38 cellular contexts compared by ENCODE assay signal in the genomic region with DNA sequence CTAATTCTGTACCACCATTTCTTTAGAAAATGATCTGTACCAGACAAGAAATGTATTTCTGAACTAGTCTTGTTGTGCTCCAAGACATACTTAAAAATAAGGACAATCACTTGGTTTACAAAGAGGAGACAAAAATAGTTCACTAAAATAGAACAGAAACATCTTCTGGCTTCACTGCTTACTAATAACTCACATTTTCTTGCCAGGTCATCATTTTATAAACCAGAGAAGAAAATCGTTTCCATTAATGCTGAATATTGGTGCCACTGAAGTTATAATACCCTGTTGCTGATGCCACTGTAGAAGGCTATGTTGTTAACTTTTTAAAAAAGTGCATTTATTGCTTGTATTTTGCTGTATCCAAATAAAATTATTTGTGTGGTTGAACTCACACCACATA.
"Had no signal": no experiment of that assay in that cellular context is flagged by ENCODE, and none has a peak within 500 bp of the region (broad histone marks: within the 10 kb centered on the region; RNA-seq: fewer than 3 reads in every experiment).

No MANE protein-coding gene starts in this region.

- H3K27ac ChIP-seq: ascending aorta, cardiac muscle cell, WERI-Rb-1 had no signal

- H3K27ac Mint-ChIP-seq: activated CD4-positive, alpha-beta memory T cell treated with anti-CD3 and anti-CD28 coated beads, Interleukin-2, amount 10 ng/mL, durations not matched to agents 7 days and 5 days; activated CD4-positive, alpha-beta T cell treated with anti-CD3 and anti-CD28 coated beads, Interleukin-2, amount 10 ng/mL, durations not matched to agents 24 days and 14 days; activated CD8-positive, alpha-beta memory T cell treated with anti-CD3 and anti-CD28 coated beads, Interleukin-2, amount 10 ng/mL, durations not matched to agents 7 days and 5 days; activated CD8-positive, alpha-beta T cell treated with anti-CD3 and anti-CD28 coated beads, Interleukin-2, amount 10 ng/mL, durations not matched to agents 7 days and 5 days; activated naive CD4-positive, alpha-beta T cell treated with anti-CD3 and anti-CD28 coated beads, Interleukin-2, amount 10 ng/mL, durations not matched to agents 7 days and 5 days; activated naive CD4-positive, alpha-beta T cell treated with anti-CD3 and anti-CD28 coated beads, Interleukin-2, amount 50 U/mL, for 24 hours; activated naive CD8-positive, alpha-beta T cell; activated naive CD8-positive, alpha-beta T cell treated with anti-CD3 and anti-CD28 coated beads, Interleukin-2, amount 10 ng/mL, durations not matched to agents 7 days and 5 days; activated naive CD8-positive, alpha-beta T cell treated with anti-CD3 and anti-CD28 coated beads, Interleukin-2, amount 50 U/mL, for 24 hours; activated T-cell treated with anti-CD3 and anti-CD28 coated beads, Interleukin-2, amount 50 U/mL, for 24 hours; activated T-helper 2 cell treated with anti-CD3 and anti-CD28 coated beads, Interferon-gamma antibody, Interleukin-2, Interleukin-4, amounts not matched to agents 10 μg/mL and 5 μg/mL and 100 μg/mL, durations not matched to agents 14 hours and 24 hours and 36 hours; brain; T-helper 1 cell treated with Interleukin-12 subunit alpha and Interleukin-12 subunit beta and Interleukin-4 antibody, amounts not matched to agents 30 μg/mL and 1 μg/mL, for 36 hours; T-helper 2 cell treated with Interferon-gamma antibody and Interleukin-4, amounts not matched to agents 5 μg/mL and 100 μg/mL, for 36 hours; WTC11 had no signal

- H3K4me3 Mint-ChIP-seq: activated CD4-positive, alpha-beta memory T cell treated with anti-CD3 and anti-CD28 coated beads, Interleukin-2, amount 10 ng/mL, durations not matched to agents 7 days and 5 days; activated CD4-positive, alpha-beta T cell treated with anti-CD3 and anti-CD28 coated beads, Interleukin-2, amount 10 ng/mL, durations not matched to agents 24 days and 14 days; activated CD8-positive, alpha-beta memory T cell treated with anti-CD3 and anti-CD28 coated beads, Interleukin-2, amount 10 ng/mL, durations not matched to agents 7 days and 5 days; activated CD8-positive, alpha-beta T cell treated with anti-CD3 and anti-CD28 coated beads, Interleukin-2, amount 10 ng/mL, durations not matched to agents 7 days and 5 days; activated naive CD4-positive, alpha-beta T cell treated with anti-CD3 and anti-CD28 coated beads, Interleukin-2, amount 10 ng/mL, durations not matched to agents 7 days and 5 days; activated naive CD4-positive, alpha-beta T cell treated with anti-CD3 and anti-CD28 coated beads, Interleukin-2, amount 50 U/mL, for 24 hours; activated naive CD8-positive, alpha-beta T cell; activated naive CD8-positive, alpha-beta T cell treated with anti-CD3 and anti-CD28 coated beads, Interleukin-2, amount 10 ng/mL, durations not matched to agents 7 days and 5 days; activated naive CD8-positive, alpha-beta T cell treated with anti-CD3 and anti-CD28 coated beads, Interleukin-2, amount 50 U/mL, for 24 hours; activated T-cell treated with anti-CD3 and anti-CD28 coated beads, Interleukin-2, amount 50 U/mL, for 24 hours; brain; central memory CD8-positive, alpha-beta T cell; T-helper 1 cell treated with Interleukin-12 subunit alpha and Interleukin-12 subunit beta and Interleukin-4 antibody, amounts not matched to agents 30 μg/mL and 1 μg/mL, for 36 hours; T-helper 2 cell treated with Interferon-gamma antibody and Interleukin-4, amounts not matched to agents 5 μg/mL and 100 μg/mL, for 36 hours; WTC11 had no signal

- H3K27me3 ChIP-seq: ascending aorta, cardiac muscle cell had no signal

- H3K9me3 Mint-ChIP-seq: activated CD4-positive, alpha-beta memory T cell treated with anti-CD3 and anti-CD28 coated beads, Interleukin-2, amount 10 ng/mL, durations not matched to agents 7 days and 5 days; central memory CD8-positive, alpha-beta T cell had no signal

- H3K36me3 Mint-ChIP-seq: activated CD8-positive, alpha-beta memory T cell treated with anti-CD3 and anti-CD28 coated beads, Interleukin-2, amount 10 ng/mL, durations not matched to agents 7 days and 5 days; brain had no signal

- H3K36me3 ChIP-seq: ascending aorta, cardiac muscle cell, WERI-Rb-1 had no signal

- ATAC-seq: activated CD4-positive, CD25-positive, alpha-beta regulatory T cell treated with anti-CD3 and anti-CD28 coated beads, Interleukin-2, amount 50 U/mL, for 24 hours; activated CD8-positive, alpha-beta memory T cell treated with anti-CD3 and anti-CD28 coated beads, Interleukin-2, amount 10 ng/mL, durations not matched to agents 7 days and 5 days; activated CD8-positive, alpha-beta T cell treated with anti-CD3 and anti-CD28 coated beads, Interleukin-2, amount 10 ng/mL, durations not matched to agents 7 days and 5 days; activated naive CD8-positive, alpha-beta T cell treated with anti-CD3 and anti-CD28 coated beads, Interleukin-2, amount 50 U/mL, for 24 hours; WTC11 had no signal

- FAIRE-seq: bronchial epithelial cell, TTC549 had no signal

- H3K4me1 ChIP-seq: ascending aorta had no signal

- DNase-seq: activated CD4-positive, alpha-beta memory T cell treated with anti-CD3 and anti-CD28 coated beads, Interleukin-2, amount 10 ng/mL, durations not matched to agents 7 days and 5 days; activated CD4-positive, alpha-beta T cell treated with anti-CD3 and anti-CD28 coated beads for 1 hour; activated CD4-positive, alpha-beta T cell treated with anti-CD3 and anti-CD28 coated beads for 4 hours; activated CD4-positive, alpha-beta T cell treated with anti-CD3 and anti-CD28 coated beads, Interleukin-2, amount 10 ng/mL, durations not matched to agents 24 days and 14 days; activated CD4-positive, alpha-beta T cell treated with anti-CD3 and anti-CD28 coated beads, Interleukin-2, amount 50 U/mL, for 48 hours; activated CD4-positive, CD25-positive, alpha-beta regulatory T cell; activated CD8-positive, alpha-beta memory T cell treated with anti-CD3 and anti-CD28 coated beads for 24 hours; activated CD8-positive, alpha-beta memory T cell treated with anti-CD3 and anti-CD28 coated beads, Interleukin-2, amount 10 ng/mL, durations not matched to agents 7 days and 5 days; activated CD8-positive, alpha-beta memory T cell treated with anti-CD3 and anti-CD28 coated beads, Interleukin-2, amount 50 U/mL, for 48 hours; activated CD8-positive, alpha-beta T cell treated with anti-CD3 and anti-CD28 coated beads, Interleukin-2, amount 10 ng/mL, durations not matched to agents 7 days and 5 days; activated effector memory CD4-positive, alpha-beta T cell treated with Interleukin-2 at 50 U/mL for 16 hours; activated gamma-delta T cell; activated naive CD4-positive, alpha-beta T cell treated with anti-CD3 and anti-CD28 coated beads, Interleukin-2, amount 10 ng/mL, durations not matched to agents 7 days and 5 days; activated naive CD4-positive, alpha-beta T cell treated with Interleukin-2 at 50 U/mL for 16 hours; activated naive CD8-positive, alpha-beta T cell treated with anti-CD3 and anti-CD28 coated beads, Interleukin-2, amount 10 ng/mL, durations not matched to agents 7 days and 5 days; activated naive CD8-positive, alpha-beta T cell treated with anti-CD3 and anti-CD28 coated beads, Interleukin-2, amount 50 U/mL, for 24 hours; activated T-cell treated with anti-CD3 and anti-CD28 coated beads, Interleukin-2, amount 50 U/mL, for 24 hours; activated T-cell treated with anti-CD3 and anti-CD28 coated beads, Interleukin-2, amount 50 U/mL, for 48 hours; amygdala; anterior cingulate cortex; caudate nucleus; cerebellar nuclear complex; T-helper 2 cell; T-helper 9 cell; WERI-Rb-1 had no signal

- H3K4me3 ChIP-seq: ascending aorta, cardiac muscle cell had no signal
